Comparison of ENCODE assay signal across 8 cellular contexts in genomic region chr2:231780909-231781797, GRCh38. TPM values are rescaled to one million over a fixed set of nuclear protein-coding genes. Genes with fewer than 3 reads are reported as not detected.
DNase-seq lines count a peak whose midpoint lies in the region; ATAC-seq and TF ChIP-seq lines count a peak whose summit lies in the region.

TSS of gene PDE6D (minus strand) at chr2:231781282. CDS start at chr2:231781114, 168 bp downstream.

- H3K4me3 ChIP-seq in lung: peak within 1 kb of the TSS; percentile 84

- H3K9me3 ChIP-seq in lung (ENCODE audit: control insufficient read depth in 2 of 2, insufficient read depth in 1 of 2, low read length in 1 of 2): no peaks in the 10 kb centered on the region

- CTCF ChIA-PET in activated CD8-positive, alpha-beta memory T cell treated with anti-CD3 and anti-CD28 coated beads for 36 hours (lab: Charles Lee): interaction anchor here (0.5 to 1.0 kb wide), 2 partner anchors 66 to 584 kb away, joined by 3 to 4 read pairs; no protein-coding TSS in a partner anchor

- H3K27me3 ChIP-seq in lung (ENCODE audit: control insufficient read depth, insufficient read depth): no peaks in the 10 kb centered on the region

- peak within 1 kb of the TSS; percentile 82 to 93 for H3K27ac ChIP-seq in lung (ENCODE audit: low read depth in 1 of 2, low read length in 1 of 2)

- ATAC-seq in lung (ENCODE audit: insufficient read depth, low FRiP score): peak; percentile 98

- no peak for TF ChIP-seq CTCF in GM20000 (IDR thresholded peaks at IDR 0.05; ENCODE audit: extremely low read depth, missing control alignments)
- TF ChIP-seq CTCF in lung (IDR thresholded peaks at IDR 0.05; ENCODE audit: control extremely low read depth, extremely low read depth): no peak

- H3K4me1 ChIP-seq in lung (ENCODE audit: control insufficient read depth in 2 of 2, insufficient read depth in 2 of 2, low read length in 2 of 2): peaks cover 5 to 19% of the 10 kb centered on the region in 2 donors

- POLR2A ChIA-PET in activated CD8-positive, alpha-beta memory T cell treated with anti-CD3 and anti-CD28 coated beads for 36 hours (lab: Charles Lee): interaction anchor here (1.3 kb wide), 1 partner anchor 73 kb away, joined by 3 read pairs; the partner anchor contains the start of gene PTMA

- 1% methylated on average over 66 to 67 of the region's 67 CpGs for WGBS in lung, 2 donors

- DNase-seq in CMK (ENCODE audit: low read depth): peak; percentile 95
- peak; percentile 99 for DNase-seq in GM20000 (ENCODE audit: low spot score)
- peak; percentile 99 for DNase-seq in HT-29 (ENCODE audit: low spot score)
- DNase-seq in NOMO-1 (lab: John Stamatoyannopoulos, UW; ENCODE audit: unreplicated experiment in 2 of 2): peak; percentile 87 to 94
- peak; percentile 95 for DNase-seq in effector CD8-positive, alpha-beta T cell (lab: John Stamatoyannopoulos, UW)
- peak; percentile 99 for DNase-seq in lung (ENCODE audit: low spot score)
- DNase-seq in stimulated activated CD4-positive, alpha-beta T cell treated with anti-CD3 and anti-CD28 coated beads, TNF-alpha, amount 100 ng/mL, for 4 hours (ENCODE audit: low read depth in 3 of 3): peak; percentile 90 to 94 (median 93)

- peaks cover 0 to 1% of the 10 kb centered on the region in 2 donors for H3K36me3 ChIP-seq in lung (ENCODE audit: control insufficient read depth in 2 of 2, insufficient read depth in 2 of 2, low read length in 2 of 2)

RNA-seq across cellular contexts. Expression of gene PDE6D, which starts in this region (rescaled TPM):
- 8.2 and 10.6 TPM in 2 replicates for total RNA-seq in HT-29 (2014; rRNA removed; shearing (Covaris generic))
- 10 to 100 TPM; 32.3 to 35.6 TPM for total RNA-seq in activated CD8-positive, alpha-beta memory T cell treated with anti-CD3 and anti-CD28 coated beads for 36 hours
- total RNA-seq in lung: 10 to 100 TPM; 21.5 to 21.6 TPM
- 10 to 100 TPM; 24.4 to 25.6 TPM for polyA plus RNA-seq in lung

Comparison
In these comparisons a context has a peak if more than half of its experiments do, and no peak if none do; other contexts are left out.
1. Peak in every context shown above with its lines: DNase-seq, ATAC-seq, H3K4me3 ChIP-seq and H3K27ac ChIP-seq.